In genomic region chr3:122875547-122876127, GRCh38 we compare ENCODE assay signal across 1 cellular context.
TF ChIP-seq lines count a peak whose summit lies in the region.

No MANE protein-coding gene starts in this region.

TF ChIP-seq in HepG2, 621 proteins besides CTCF, POLR2A, EP300 and RAD21 (continued from another document):
- TF ChIP-seq ZHX2 (IDR thresholded peaks at IDR 0.05; ENCODE audit: low read depth) = no peak
- TF ChIP-seq ZHX2 (CRISPR knock-in tag; IDR thresholded peaks at IDR 0.05; ENCODE audit: borderline replicate concordance) = no peak
- TF ChIP-seq JUN (CRISPR knock-in tag; IDR thresholded peaks at IDR 0.05) = no peak
- no peak for TF ChIP-seq AGO2 (optimal IDR thresholded peaks at IDR 0.05; ENCODE audit: low read depth, low read length)
TF ChIP-seq in HepG2: peak in this region for 0.
